8 cellular contexts compared by ENCODE assay signal in the genomic region with DNA sequence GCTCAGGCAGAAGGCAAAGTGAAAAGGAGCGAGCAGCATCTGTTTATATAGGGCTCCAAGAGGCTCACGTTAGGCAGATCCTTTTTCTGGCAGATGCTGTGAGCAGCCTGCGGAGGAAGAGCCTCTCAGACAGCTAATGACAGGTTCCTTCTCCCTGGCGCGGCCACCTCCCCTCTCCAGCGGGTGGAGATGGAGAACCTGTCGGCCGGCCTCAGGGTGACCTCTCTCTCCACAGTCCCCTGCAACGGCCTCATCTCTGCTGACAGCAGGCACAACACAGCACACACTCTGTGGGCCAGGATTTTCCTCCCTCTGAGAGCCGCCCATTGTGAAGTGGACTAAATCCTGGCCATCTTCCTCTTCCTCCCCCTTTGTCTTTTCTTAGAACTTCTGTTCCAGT.
DNase-seq lines count a peak whose midpoint lies in the region; ATAC-seq and TF ChIP-seq lines count a peak whose summit lies in the region.

No MANE protein-coding gene starts in this region.

- peak; percentile 23 for TF ChIP-seq CTCF in endodermal cell (conservative IDR thresholded peaks at IDR 0.05)
- TF ChIP-seq CTCF in neural cell (IDR thresholded peaks at IDR 0.05; ENCODE audit: poor library complexity, severe bottlenecking): no peak

- peaks cover 4% of the 10 kb centered on the region for H3K4me1 ChIP-seq in endodermal cell (ENCODE audit: control insufficient read depth, insufficient read depth, low read length)

- H2AFZ ChIP-seq in neural cell (ENCODE audit: low read depth, low read length): peak overlapping the region; percentile 13

- H3K4me2 ChIP-seq in neural cell (ENCODE audit: low read length): no peak overlapping the region

- H3K9me3 ChIP-seq in endodermal cell (ENCODE audit: control insufficient read depth, low read length) (no peaks in the 10 kb centered on the region), neural cell (ENCODE audit: low read length) (no peaks in the 10 kb centered on the region)

- 53 to 64% methylated on average over 4 to 10 of the region's 10 CpGs for WGBS in endodermal cell (ENCODE audit: insufficient coverage in 1 of 2, insufficient read length in 1 of 2), 2 experiments

- H3K36me3 ChIP-seq in endodermal cell (ENCODE audit: control insufficient read depth, insufficient read depth, low read length) (no peaks in the 10 kb centered on the region), neural cell (ENCODE audit: insufficient read depth, low read length) (no peaks in the 10 kb centered on the region)

- TF ChIP-seq EP300 in neural cell (conservative IDR thresholded peaks at IDR 0.05; ENCODE audit: poor library complexity, severe bottlenecking): no peak

- ATAC-seq in HG02981 (IDR thresholded peaks at IDR 0.05; ENCODE audit: unreplicated experiment): no peak

- no peak for TF ChIP-seq POLR2A in erythroblast (IDR thresholded peaks at IDR 0.05; ENCODE audit: low read length)

- no peaks in the 10 kb centered on the region for H3F3A ChIP-seq in neural cell (ENCODE audit: insufficient read depth, low read length, poor library complexity, severe bottlenecking)

- H3K4me1 Mint-ChIP-seq in endodermal cell (peaks cover 20% of the 10 kb centered on the region), immature natural killer cell (peaks cover 0 to 3% of the 10 kb centered on the region in 2 donors)
- peaks cover 4% of the 10 kb centered on the region for H3K4me1 Mint-ChIP-seq in T-helper 2 cell treated with Interferon-gamma antibody and Interleukin-4, amounts not matched to agents 5 μg/mL and 100 μg/mL, for 36 hours (ENCODE audit: low read depth)

- H3K9me3 Mint-ChIP-seq in endodermal cell (no peaks in the 10 kb centered on the region), immature natural killer cell (no peaks in the 10 kb centered on the region)
- no peaks in the 10 kb centered on the region for H3K9me3 Mint-ChIP-seq in T-helper 2 cell treated with Interferon-gamma antibody and Interleukin-4, amounts not matched to agents 5 μg/mL and 100 μg/mL, for 36 hours

- H3K27ac ChIP-seq in endodermal cell (ENCODE audit: low read depth, low read length) (no peak overlapping the region), neural cell (ENCODE audit: low read length) (no peak overlapping the region)

- no peaks in the 10 kb centered on the region for H3K9me2 ChIP-seq in neural cell (ENCODE audit: insufficient read depth, low read length)

- no peaks in the 10 kb centered on the region for H3K79me2 ChIP-seq in neural cell (replicated peaks; ENCODE audit: insufficient read depth, low read length)

- H3K27me3 ChIP-seq in endodermal cell (ENCODE audit: control insufficient read depth, insufficient read depth, low read length, poor library complexity, severe bottlenecking): no peaks in the 10 kb centered on the region
- no peaks in the 10 kb centered on the region for H3K27me3 ChIP-seq in neural cell (ENCODE audit: insufficient read depth, low read depth, low read length)

- H3K36me3 Mint-ChIP-seq in endodermal cell (ENCODE audit: low read depth) (no peaks in the 10 kb centered on the region), immature natural killer cell (no peaks in the 10 kb centered on the region)
- H3K36me3 Mint-ChIP-seq in T-helper 2 cell treated with Interferon-gamma antibody and Interleukin-4, amounts not matched to agents 5 μg/mL and 100 μg/mL, for 36 hours (ENCODE audit: low read depth): no peaks in the 10 kb centered on the region

- no peak overlapping the region for H3K4me3 ChIP-seq in endodermal cell (ENCODE audit: low read length)
- no peak overlapping the region for H3K4me3 ChIP-seq in neural cell (ENCODE audit: low read length)

- H3K27ac Mint-ChIP-seq in endodermal cell: no peak overlapping the region
- no peak overlapping the region for H3K27ac Mint-ChIP-seq in T-helper 2 cell treated with Interferon-gamma antibody and Interleukin-4, amounts not matched to agents 5 μg/mL and 100 μg/mL, for 36 hours
- H3K27ac Mint-ChIP-seq in immature natural killer cell: peak overlapping the region in 1 of 6 donors; percentile 22

- H3K27me3 Mint-ChIP-seq in endodermal cell (ENCODE audit: insufficient read depth) (peaks cover 11% of the 10 kb centered on the region), immature natural killer cell (ENCODE audit: low read depth in 3 of 3) (peaks cover 0 to 3% (median 2%) of the 10 kb centered on the region in 3 donors)
- H3K27me3 Mint-ChIP-seq in T-helper 2 cell treated with Interferon-gamma antibody and Interleukin-4, amounts not matched to agents 5 μg/mL and 100 μg/mL, for 36 hours (ENCODE audit: low read depth): peaks cover 8% of the 10 kb centered on the region

- H3K9ac ChIP-seq in endodermal cell (ENCODE audit: extremely low read depth, low read length, poor library complexity, severe bottlenecking) (no peak overlapping the region), neural cell (ENCODE audit: low read length) (no peak overlapping the region)

- H4K20me1 ChIP-seq in neural cell (ENCODE audit: insufficient read depth): no peaks in the 10 kb centered on the region

- H3K4me3 Mint-ChIP-seq in endodermal cell (no peak overlapping the region), immature natural killer cell (no peak overlapping the region)
- H3K4me3 Mint-ChIP-seq in T-helper 2 cell treated with Interferon-gamma antibody and Interleukin-4, amounts not matched to agents 5 μg/mL and 100 μg/mL, for 36 hours: no peak overlapping the region

- DNase-seq in COLO668 (lab: John Stamatoyannopoulos, UW; ENCODE audit: unreplicated experiment) (peak; percentile 9), NCI-H345 treated with DMSO at 0.1 percent for 48 hours (lab: John Stamatoyannopoulos, UW; ENCODE audit: unreplicated experiment) (peak; percentile 42), endodermal cell (peak; percentile 73), erythroblast (lab: John Stamatoyannopoulos, UW) (no peak), immature natural killer cell (no peak)
- DNase-seq in T-helper 2 cell treated with Interferon-gamma antibody and Interleukin-4, amounts not matched to agents 5 μg/mL and 100 μg/mL, for 36 hours (ENCODE audit: low spot score): no peak

- TF ChIP-seq RAD21 in neural cell (conservative IDR thresholded peaks at IDR 0.05): peak; percentile 23

TF ChIP-seq in neural cell, 6 proteins besides CTCF, POLR2A, EP300 and RAD21:
- no peak for TF ChIP-seq POLR2AphosphoS5 (IDR thresholded peaks at IDR 0.05)
- TF ChIP-seq MXI1 (conservative IDR thresholded peaks at IDR 0.05; ENCODE audit: poor library complexity, severe bottlenecking): no peak
- no peak for TF ChIP-seq EZH2 (IDR thresholded peaks at IDR 0.05; ENCODE audit: borderline replicate concordance, insufficient read depth, low read length, poor library complexity, severe bottlenecking)
- TF ChIP-seq, protein P1, sequence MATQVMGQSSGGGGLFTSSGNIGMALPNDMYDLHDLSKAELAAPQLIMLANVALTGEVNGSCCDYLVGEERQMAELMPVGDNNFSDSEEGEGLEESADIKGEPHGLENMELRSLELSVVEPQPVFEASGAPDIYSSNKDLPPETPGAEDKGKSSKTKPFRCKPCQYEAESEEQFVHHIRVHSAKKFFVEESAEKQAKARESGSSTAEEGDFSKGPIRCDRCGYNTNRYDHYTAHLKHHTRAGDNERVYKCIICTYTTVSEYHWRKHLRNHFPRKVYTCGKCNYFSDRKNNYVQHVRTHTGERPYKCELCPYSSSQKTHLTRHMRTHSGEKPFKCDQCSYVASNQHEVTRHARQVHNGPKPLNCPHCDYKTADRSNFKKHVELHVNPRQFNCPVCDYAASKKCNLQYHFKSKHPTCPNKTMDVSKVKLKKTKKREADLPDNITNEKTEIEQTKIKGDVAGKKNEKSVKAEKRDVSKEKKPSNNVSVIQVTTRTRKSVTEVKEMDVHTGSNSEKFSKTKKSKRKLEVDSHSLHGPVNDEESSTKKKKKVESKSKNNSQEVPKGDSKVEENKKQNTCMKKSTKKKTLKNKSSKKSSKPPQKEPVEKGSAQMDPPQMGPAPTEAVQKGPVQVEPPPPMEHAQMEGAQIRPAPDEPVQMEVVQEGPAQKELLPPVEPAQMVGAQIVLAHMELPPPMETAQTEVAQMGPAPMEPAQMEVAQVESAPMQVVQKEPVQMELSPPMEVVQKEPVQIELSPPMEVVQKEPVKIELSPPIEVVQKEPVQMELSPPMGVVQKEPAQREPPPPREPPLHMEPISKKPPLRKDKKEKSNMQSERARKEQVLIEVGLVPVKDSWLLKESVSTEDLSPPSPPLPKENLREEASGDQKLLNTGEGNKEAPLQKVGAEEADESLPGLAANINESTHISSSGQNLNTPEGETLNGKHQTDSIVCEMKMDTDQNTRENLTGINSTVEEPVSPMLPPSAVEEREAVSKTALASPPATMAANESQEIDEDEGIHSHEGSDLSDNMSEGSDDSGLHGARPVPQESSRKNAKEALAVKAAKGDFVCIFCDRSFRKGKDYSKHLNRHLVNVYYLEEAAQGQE (IDR thresholded peaks at IDR 0.05; ENCODE audit: borderline replicate concordance): no peak
- no peak for TF ChIP-seq SMC3 (conservative IDR thresholded peaks at IDR 0.05; ENCODE audit: poor library complexity)
- TF ChIP-seq TAF1 (IDR thresholded peaks at IDR 0.05; ENCODE audit: low read depth): no peak

Comparison
In these comparisons a context has a peak if more than half of its experiments do, and no peak if none do; other contexts are left out.
1. DNase-seq: peak in COLO668 (single experiment), NCI-H345 treated with DMSO at 0.1 percent for 48 hours (single experiment) and endodermal cell (single experiment); none in erythroblast (0 of 2), T-helper 2 cell treated with Interferon-gamma antibody and Interleukin-4, amounts not matched to agents 5 μg/mL and 100 μg/mL, for 36 hours (single experiment) and immature natural killer cell (0 of 3).